In genomic region chr4:157204634-157205244, GRCh38 we compare ENCODE assay signal across 8 cellular contexts. TPM values are rescaled to one million over a fixed set of nuclear protein-coding genes. Genes with fewer than 3 reads are reported as not detected.
DNase-seq lines count a peak whose midpoint lies in the region; ATAC-seq and TF ChIP-seq lines count a peak whose summit lies in the region.

No MANE protein-coding gene starts in this region.

- no peak overlapping the region for H3K4me3 ChIP-seq in Karpas-422 (ENCODE audit: low read length)
- no peak overlapping the region for H3K4me3 ChIP-seq in fibroblast of lung (replicated peaks in 1 of 4; ENCODE audit: control extremely low read depth in 1 of 4, insufficient read depth in 1 of 4, low read depth in 3 of 4, low read length in 4 of 4)

- no peak overlapping the region for H3K4me2 ChIP-seq in Karpas-422 (ENCODE audit: low read depth, low read length, poor library complexity, severe bottlenecking)
- no peak overlapping the region for H3K4me2 ChIP-seq in fibroblast of lung (ENCODE audit: extremely low read depth, insufficient read depth, low read length)

- no peak overlapping the region for H3K27ac ChIP-seq in Karpas-422 (ENCODE audit: low read length)
- H3K27ac ChIP-seq in fibroblast of lung (ENCODE audit: insufficient read depth, low read length): no peak overlapping the region

- H3K9me3 ChIP-seq in Karpas-422 (ENCODE audit: low read length) (peaks cover 4% of the 10 kb centered on the region; the same call in 1 of the 2 replicates), fibroblast of lung (ENCODE audit: control insufficient read depth, insufficient read depth, low read depth, low read length) (no peaks in the 10 kb centered on the region)

- H3K9ac ChIP-seq in Karpas-422 (ENCODE audit: low read length) (no peak overlapping the region), fibroblast of lung (ENCODE audit: insufficient read depth, low read length) (no peak overlapping the region)

- peak; percentile 70 for ATAC-seq in GM18498 (IDR thresholded peaks at IDR 0.05; ENCODE audit: unreplicated experiment)
- no peak for ATAC-seq in HG03378 (IDR thresholded peaks at IDR 0.05; ENCODE audit: unreplicated experiment)
- no peak for ATAC-seq in GM21825 (IDR thresholded peaks at IDR 0.05; ENCODE audit: unreplicated experiment)

- DNase-seq in ACHN (peak; percentile 3), Karpas-422 (peak; percentile 75), fibroblast of lung (ENCODE audit: low read depth in 2 of 2) (no peak), NCI-H1436 (lab: John Stamatoyannopoulos, UW) (no peak), NCI-H187 (lab: John Stamatoyannopoulos, UW) (no peak)

- H3K36me3 ChIP-seq in Karpas-422 (ENCODE audit: insufficient read depth, low read length) (no peaks in the 10 kb centered on the region), fibroblast of lung (ENCODE audit: control insufficient read depth, insufficient read depth, low read length) (no peaks in the 10 kb centered on the region)

- in situ Hi-C loops in ACHN (cut with HindIII; ENCODE audit: low pct_ligation_motif_present, low pct_unique_long_range_greater_than_20kb, low sequenced_read_pairs): no loop called here

- no peaks in the 10 kb centered on the region for H3K27me3 ChIP-seq in Karpas-422 (ENCODE audit: low read length)
- no peaks in the 10 kb centered on the region for H3K27me3 ChIP-seq in fibroblast of lung (ENCODE audit: control insufficient read depth, insufficient read depth, low read length)

- H2AFZ ChIP-seq in Karpas-422 (ENCODE audit: low read length) (no peak overlapping the region), fibroblast of lung (ENCODE audit: low read length) (no peak overlapping the region)

- H3K79me2 ChIP-seq in Karpas-422 (ENCODE audit: low read length): no peaks in the 10 kb centered on the region
- no peaks in the 10 kb centered on the region for H3K79me2 ChIP-seq in fibroblast of lung (ENCODE audit: control insufficient read depth, insufficient read depth, low read length)

- H3K9me2 ChIP-seq in Karpas-422 (replicated peaks; ENCODE audit: insufficient read depth, low read length): no peaks in the 10 kb centered on the region

- no peaks in the 10 kb centered on the region for H4K20me1 ChIP-seq in Karpas-422 (ENCODE audit: insufficient read depth, low read depth, low read length)
- no peaks in the 10 kb centered on the region for H4K20me1 ChIP-seq in fibroblast of lung (ENCODE audit: control insufficient read depth, extremely low read depth, insufficient read depth, low read length)

- H3K4me1 ChIP-seq in Karpas-422 (ENCODE audit: low read length) (no peaks in the 10 kb centered on the region), fibroblast of lung (ENCODE audit: control insufficient read depth, extremely low read depth, insufficient read depth, low read length) (no peaks in the 10 kb centered on the region)

- TF ChIP-seq CTCF in fibroblast of lung (conservative IDR thresholded peaks at IDR 0.05 in 1 of 2, IDR thresholded peaks at IDR 0.05 in 1 of 2; ENCODE audit: low read depth in 1 of 2, low read length in 2 of 2): peak; percentile 25 to 34

RNA-seq across cellular contexts. Expression of gene GRIA2, which starts 15.8 kb away (rescaled TPM):
- total RNA-seq in Karpas-422 (2014; rRNA removed; shearing (Covaris generic); ENCODE audit: low replicate concordance): not detected in 2 replicates
- total RNA-seq in fibroblast of lung: 0.17 TPM in 1 of 2 replicates, not detected in the other
- polyA plus RNA-seq in fibroblast of lung: not detected in 2 replicates
- polyA plus RNA-seq in fibroblast of lung (2012): not detected in 2 replicates
- polyA minus RNA-seq in fibroblast of lung (ENCODE audit: low replicate concordance): not detected in 2 replicates

Comparison
In these comparisons a context has a peak if more than half of its experiments do, and no peak if none do; other contexts are left out.
1. DNase-seq: peak in ACHN (single experiment) and Karpas-422 (single experiment); none in fibroblast of lung (0 of 2), NCI-H1436 (single experiment) and NCI-H187 (0 of 2).